In genomic region chr15:81348691-81349090, GRCh38 we compare ENCODE assay signal across 15 cellular contexts. TPM values are rescaled to one million over a fixed set of nuclear protein-coding genes. Genes with fewer than 3 reads are reported as not detected.
"Had no signal": no experiment of that assay in that cellular context is flagged by ENCODE, and none has a peak within 500 bp of the region (broad histone marks: within the 10 kb centered on the region; RNA-seq: fewer than 3 reads in every experiment).

No MANE protein-coding gene starts in this region.

RNA-seq across cellular contexts. Expression of gene TMC3, which starts 25.3 kb away (rescaled TPM):
- total RNA-seq: activated naive CD4-positive, alpha-beta T cell treated with anti-CD3 and anti-CD28 coated beads for 36 hours; activated naive CD4-positive, alpha-beta T cell treated with anti-CD3 and anti-CD28 coated beads, Interleukin-2, amount 50 U/mL, for 72 hours; activated naive CD8-positive, alpha-beta T cell treated with anti-CD3 and anti-CD28 coated beads for 36 hours; activated naive CD8-positive, alpha-beta T cell treated with anti-CD3 and anti-CD28 coated beads, Interleukin-2, amount 10 ng/mL, durations not matched to agents 7 days and 5 days; activated T-cell treated with anti-CD3 and anti-CD28 coated beads, Interleukin-2, amount 50 U/mL, for 4 hours; activated T-cell treated with anti-CD3 and anti-CD28 coated beads, Interleukin-2, amount 50 U/mL, for 72 hours; activated T-helper 1 cell treated with anti-CD3 and anti-CD28 coated beads, Interleukin-12 subunit alpha, Interleukin-12 subunit beta, Interleukin-2, Interleukin-4 antibody, amounts not matched to agents 30 ng/mL and 10 ng/mL and 1 ng/mL, durations not matched to agents 14 hours and 24 hours and 36 hours; activated T-helper 17 cell treated with anti-CD3 and anti-CD28 coated beads, Interleukin-2, amount 50 U/mL, for 72 hours; activated T-helper 2 cell treated with anti-CD3 and anti-CD28 coated beads, Interferon-gamma antibody, Interleukin-2, Interleukin-4, amounts not matched to agents 10 μg/mL and 5 μg/mL and 100 μg/mL, durations not matched to agents 14 hours and 24 hours and 36 hours; adrenal gland; ascending aorta; bronchial epithelial cell; cardiac septum; chondrocyte had no signal
- polyA plus RNA-seq: aorta had no signal
